ENCODE assay signal across 8 cellular contexts in genomic region chr10:103685880-103686669, GRCh38.
DNase-seq lines count a peak whose midpoint lies in the region; ATAC-seq and TF ChIP-seq lines count a peak whose summit lies in the region.

No MANE protein-coding gene starts in this region.

- no peaks in the 10 kb centered on the region for H3K9me2 ChIP-seq in SK-N-SH

- in situ Hi-C loops in IMR-90 (cut with MboI; ENCODE audit: low sequenced_read_pairs): loop anchor here (5.0 to 10.0 kb wide), 2 partner anchors 74 to 191 kb away; partner anchors contain the start of gene NEURL1

- H4K20me1 ChIP-seq in IMR-90 (ENCODE audit: insufficient read depth, low read length) (no peaks in the 10 kb centered on the region), SK-N-SH (ENCODE audit: insufficient read depth) (no peaks in the 10 kb centered on the region)

- peak overlapping the region in 1 of 2 experiments; percentile 39; a peak in 1 of 4 replicates for H4K8ac ChIP-seq in IMR-90 (ENCODE audit: low read depth in 2 of 2, low read length in 2 of 2)

- no peak overlapping the region for H2BK15ac ChIP-seq in IMR-90 (ENCODE audit: low read depth, low read length)

- no peak for TF ChIP-seq POLR2A in IMR-90 (IDR thresholded peaks at IDR 0.05; ENCODE audit: low read depth, low read length)

- peaks cover 3 to 20% (median 5%) of the 10 kb centered on the region in 4 donors for H3K4me1 Mint-ChIP-seq in CD4-positive, alpha-beta memory T cell
- no peaks in the 10 kb centered on the region for H3K4me1 Mint-ChIP-seq in activated naive CD4-positive, alpha-beta T cell treated with anti-CD3 and anti-CD28 coated beads for 36 hours (ENCODE audit: low read depth)
- peaks cover 5% of the 10 kb centered on the region for H3K4me1 Mint-ChIP-seq in glutamatergic neuron (ENCODE audit: low read depth, unreplicated experiment)

- dilution Hi-C loops in IMR-90 (cut with HindIII; ENCODE audit: low sequenced_read_pairs, unreplicated experiment): no loop called here

- no peak overlapping the region for H2BK5ac ChIP-seq in IMR-90 (ENCODE audit: low read depth, low read length, poor library complexity, severe bottlenecking)

- H2AK9ac ChIP-seq in IMR-90 (replicated peaks; ENCODE audit: low read depth, low read length, poor library complexity): no peak overlapping the region

- ATAC-seq in GM19397 (IDR thresholded peaks at IDR 0.05; ENCODE audit: unreplicated experiment): peak; percentile 52
- ATAC-seq in IMR-90 (ENCODE audit: low read depth): peak; percentile 97

- CTCF ChIA-PET in CD4-positive, alpha-beta memory T cell (lab: Charles Lee; ENCODE audit: partially characterized antibody): interaction anchor here (0.6 to 7.3 kb wide), 47 partner anchors 8 to 438 kb away, joined by 3 to 103 read pairs (median 4); no protein-coding TSS in a partner anchor
- CTCF ChIA-PET in IMR-90 (lab: Yijun Ruan, JAX) (interaction anchor here (0.6 to 2.0 kb wide), 20 partner anchors 10 to 195 kb away, joined by 3 to 19 read pairs (median 4); no protein-coding TSS in a partner anchor), SK-N-SH (lab: Yijun Ruan, JAX) (interaction anchor here (0.6 to 6.6 kb wide), 58 partner anchors 9 to 326 kb away, joined by 3 to 129 read pairs (median 6); partner anchors contain the start of genes NEURL1 and SLK)
- CTCF ChIA-PET in activated naive CD4-positive, alpha-beta T cell treated with anti-CD3 and anti-CD28 coated beads for 36 hours (lab: Charles Lee): interaction anchor here (0.6 to 6.4 kb wide), 44 partner anchors 8 to 295 kb away, joined by 3 to 74 read pairs (median 4); no protein-coding TSS in a partner anchor

- no peaks in the 10 kb centered on the region for H3F3A ChIP-seq in SK-N-SH (replicated peaks; ENCODE audit: insufficient read depth)

- no peak overlapping the region for H3K4me3 ChIP-seq in CD4-positive, alpha-beta memory T cell (ENCODE audit: low read length in 2 of 2)
- H3K4me3 ChIP-seq in IMR-90 (ENCODE audit: insufficient read depth, low read depth, low read length) (no peak overlapping the region), SK-N-SH (ENCODE audit: low read depth in 2 of 2, low read length in 1 of 2) (peak overlapping the region in 1 of 2 experiments; percentile 24; a peak in 1 of 4 replicates)

- no peak overlapping the region for H4K91ac ChIP-seq in IMR-90 (ENCODE audit: insufficient read depth, low read depth, low read length)

- no peaks in the 10 kb centered on the region for H3K27me3 ChIP-seq in CD4-positive, alpha-beta memory T cell (ENCODE audit: insufficient read depth, low read length)
- no peaks in the 10 kb centered on the region for H3K27me3 ChIP-seq in IMR-90 (ENCODE audit: control insufficient read depth, insufficient read depth, low read length)
- no peaks in the 10 kb centered on the region for H3K27me3 ChIP-seq in SK-N-SH (ENCODE audit: insufficient read depth)

- peak; percentile 96 for TF ChIP-seq RAD21 in IMR-90 (IDR thresholded peaks at IDR 0.05; ENCODE audit: low read length)
- TF ChIP-seq RAD21 in SK-N-SH (IDR thresholded peaks at IDR 0.05; ENCODE audit: low read length): peak; percentile 85

- H3K9ac ChIP-seq in IMR-90 (ENCODE audit: low read depth, low read length) (no peak overlapping the region), SK-N-SH (no peak overlapping the region)

- intact Hi-C loops in CD4-positive, alpha-beta memory T cell (cut with micrococcal nuclease): loop anchor here (5.0 kb wide), 1 partner anchor 144 kb away; no protein-coding TSS in a partner anchor
- intact Hi-C loops in IMR-90 (cut with micrococcal nuclease) (loop anchor here (1.0 kb wide), 1 partner anchor 88 kb away; no protein-coding TSS in a partner anchor), posterior cingulate gyrus (cut with DNase I) (loop anchor here (2.0 kb wide), 1 partner anchor 87 kb away; no protein-coding TSS in a partner anchor)
- intact Hi-C loops in activated naive CD4-positive, alpha-beta T cell treated with anti-CD3 and anti-CD28 coated beads for 36 hours (cut with micrococcal nuclease): loop anchor here (1.0 kb wide), 3 partner anchors 81 to 269 kb away; no protein-coding TSS in a partner anchor

- no peaks in the 10 kb centered on the region for H3K9me1 ChIP-seq in IMR-90 (ENCODE audit: insufficient read depth, low read length)

- no peak overlapping the region for H3K56ac ChIP-seq in IMR-90 (ENCODE audit: extremely low read depth, insufficient read depth, low read length)

- peak overlapping the region; percentile 19; the same call in 1 of the 2 replicates for H3K4ac ChIP-seq in IMR-90 (ENCODE audit: low read depth, low read length)

- peak; percentile 66 to 78 (median 71) for DNase-seq in CD4-positive, alpha-beta memory T cell
- peak; percentile 64 for DNase-seq in IMR-90
- peak; percentile 86 for DNase-seq in SK-N-SH
- peak; percentile 87 for DNase-seq in activated naive CD4-positive, alpha-beta T cell treated with anti-CD3 and anti-CD28 coated beads for 36 hours
- peak; percentile 87 for DNase-seq in glutamatergic neuron
- peak; percentile 70 to 98 (median 87) for DNase-seq in posterior cingulate gyrus
- peak; percentile 87 for DNase-seq in ureter (ENCODE audit: low spot score)

- H3K27ac ChIP-seq in CD4-positive, alpha-beta memory T cell (ENCODE audit: low read depth, low read length): no peak overlapping the region
- H3K27ac ChIP-seq in IMR-90 (ENCODE audit: insufficient read depth, low read length) (peak overlapping the region; percentile 8; the same call in 1 of the 2 replicates), SK-N-SH (ENCODE audit: low read depth in 2 of 2, low read length in 1 of 2) (no peak overlapping the region)

- no peaks in the 10 kb centered on the region for H3K9me3 ChIP-seq in CD4-positive, alpha-beta memory T cell (ENCODE audit: control insufficient read depth in 1 of 2, low read length in 2 of 2)
- H3K9me3 ChIP-seq in IMR-90 (ENCODE audit: control insufficient read depth, insufficient read depth, low read length) (no peaks in the 10 kb centered on the region), SK-N-SH (no peaks in the 10 kb centered on the region)

- H2AFZ ChIP-seq in IMR-90 (replicated peaks; ENCODE audit: low read length, poor library complexity) (peak overlapping the region; percentile 17), SK-N-SH (ENCODE audit: low read depth) (no peak overlapping the region)

- H3K79me2 ChIP-seq in SK-N-SH (ENCODE audit: insufficient read depth): no peaks in the 10 kb centered on the region

- peaks cover 5% of the 10 kb centered on the region in 2 experiments; a peak in 1 of 4 replicates for H3K79me1 ChIP-seq in IMR-90 (ENCODE audit: low read depth in 1 of 2, low read length in 2 of 2)

- 0% methylated on average over 1 of the region's 8 CpGs; no CpG with 5 or more reads in 1 of the 2 experiments for WGBS in IMR-90 (ENCODE audit: extremely low coverage in 2 of 2, insufficient read length in 1 of 2), 2 experiments
- 91% methylated on average over 2 of the region's 8 CpGs for WGBS in SK-N-SH (ENCODE audit: low lambda C conversion rate)

- POLR2A ChIA-PET in CD4-positive, alpha-beta memory T cell (lab: Charles Lee; ENCODE audit: partially characterized antibody): interaction anchor here (0.7 to 1.4 kb wide), 5 partner anchors 8 to 215 kb away, joined by 3 to 5 read pairs (median 4); no protein-coding TSS in a partner anchor
- POLR2A ChIA-PET in IMR-90 (lab: Charles Lee; ENCODE audit: unreplicated experiment): no interaction called here
- POLR2A ChIA-PET in SK-N-SH (lab: Yijun Ruan, JAX): interaction anchor here (1.1 kb wide), 1 partner anchor 64 kb away, joined by 4 read pairs; no protein-coding TSS in a partner anchor

- H2BK20ac ChIP-seq in IMR-90 (ENCODE audit: low read depth, low read length): no peak overlapping the region

- peak overlapping the region in 1 of 8 donors; percentile 61 for H3K4me3 Mint-ChIP-seq in CD4-positive, alpha-beta memory T cell
- H3K4me3 Mint-ChIP-seq in activated naive CD4-positive, alpha-beta T cell treated with anti-CD3 and anti-CD28 coated beads for 36 hours: no peak overlapping the region
- no peak overlapping the region for H3K4me3 Mint-ChIP-seq in glutamatergic neuron (ENCODE audit: unreplicated experiment)

- H3K36me3 ChIP-seq in CD4-positive, alpha-beta memory T cell (ENCODE audit: insufficient read depth, low read length): no peaks in the 10 kb centered on the region
- H3K36me3 ChIP-seq in IMR-90 (ENCODE audit: control insufficient read depth, insufficient read depth, low read length): no peaks in the 10 kb centered on the region
- no peaks in the 10 kb centered on the region for H3K36me3 ChIP-seq in SK-N-SH (replicated peaks in 1 of 2; ENCODE audit: control insufficient read depth in 1 of 2, insufficient read depth in 2 of 2, low read length in 1 of 2)

- peaks cover under 1% of the 10 kb centered on the region for H3K4me1 ChIP-seq in CD4-positive, alpha-beta memory T cell (ENCODE audit: insufficient read depth, low read length)
- peaks cover 5% of the 10 kb centered on the region; the same call in 1 of the 2 replicates for H3K4me1 ChIP-seq in IMR-90 (ENCODE audit: control insufficient read depth, insufficient read depth, low read length)
- peaks cover 0 to 4% of the 10 kb centered on the region in 2 experiments; a peak in 1 of 4 replicates for H3K4me1 ChIP-seq in SK-N-SH (ENCODE audit: control insufficient read depth in 1 of 2, insufficient read depth in 2 of 2, low read depth in 1 of 2, low read length in 1 of 2)

- TF ChIP-seq CTCF in IMR-90 (conservative IDR thresholded peaks at IDR 0.05; ENCODE audit: low read depth, low read length) (peak; percentile 96), SK-N-SH (IDR thresholded peaks at IDR 0.05) (peak; percentile 95), glutamatergic neuron (IDR thresholded peaks at IDR 0.05; ENCODE audit: partially characterized antibody, unreplicated experiment) (peak; percentile 98)

- H3K18ac ChIP-seq in IMR-90 (ENCODE audit: low read depth, low read length): no peak overlapping the region

- H3K36me3 Mint-ChIP-seq in CD4-positive, alpha-beta memory T cell: no peaks in the 10 kb centered on the region
- H3K36me3 Mint-ChIP-seq in activated naive CD4-positive, alpha-beta T cell treated with anti-CD3 and anti-CD28 coated beads for 36 hours (ENCODE audit: low read depth): no peaks in the 10 kb centered on the region
- no peaks in the 10 kb centered on the region for H3K36me3 Mint-ChIP-seq in glutamatergic neuron (ENCODE audit: unreplicated experiment)

- BruUV-seq in IMR-90 (replicated peaks; lab: Mats Ljungman, UMichigan): no TSS peak

- H3K23ac ChIP-seq in IMR-90 (ENCODE audit: low read depth, low read length): no peak overlapping the region

- peak overlapping the region; percentile 27; the same call in 1 of the 2 replicates for H2AK5ac ChIP-seq in IMR-90 (ENCODE audit: low read depth, low read length)

- no peak overlapping the region for H3K14ac ChIP-seq in IMR-90 (replicated peaks; ENCODE audit: low read depth, low read length)

- no peaks in the 10 kb centered on the region for H3K9me3 Mint-ChIP-seq in CD4-positive, alpha-beta memory T cell
- no peaks in the 10 kb centered on the region for H3K9me3 Mint-ChIP-seq in activated naive CD4-positive, alpha-beta T cell treated with anti-CD3 and anti-CD28 coated beads for 36 hours
- H3K9me3 Mint-ChIP-seq in glutamatergic neuron (ENCODE audit: unreplicated experiment): peaks cover 5% of the 10 kb centered on the region

- H3K27ac Mint-ChIP-seq in CD4-positive, alpha-beta memory T cell: peak overlapping the region in 5 of 7 donors; percentile 30 to 84 (median 74)
- no peak overlapping the region for H3K27ac Mint-ChIP-seq in activated naive CD4-positive, alpha-beta T cell treated with anti-CD3 and anti-CD28 coated beads for 36 hours
- H3K27ac Mint-ChIP-seq in glutamatergic neuron (ENCODE audit: unreplicated experiment): peak overlapping the region; percentile 17

- peak overlapping the region; percentile 18; the same call in 1 of the 2 replicates for H4K5ac ChIP-seq in IMR-90 (ENCODE audit: low read depth, low read length)

- H3K27me3 Mint-ChIP-seq in CD4-positive, alpha-beta memory T cell: no peaks in the 10 kb centered on the region
- H3K27me3 Mint-ChIP-seq in activated naive CD4-positive, alpha-beta T cell treated with anti-CD3 and anti-CD28 coated beads for 36 hours (ENCODE audit: low read depth): no peaks in the 10 kb centered on the region
- H3K27me3 Mint-ChIP-seq in glutamatergic neuron (ENCODE audit: unreplicated experiment): peaks cover 6% of the 10 kb centered on the region

- no peak for TF ChIP-seq EP300 in SK-N-SH (IDR thresholded peaks at IDR 0.05; ENCODE audit: borderline replicate concordance in 1 of 2, low read depth in 1 of 2, low read length in 1 of 2)

- H3K4me2 ChIP-seq in IMR-90 (ENCODE audit: low read depth, low read length): no peak overlapping the region
- H3K4me2 ChIP-seq in SK-N-SH: no peak overlapping the region

- peak overlapping the region; percentile 1; the same call in 1 of the 2 replicates for H2BK120ac ChIP-seq in IMR-90 (ENCODE audit: low read depth, low read length)
